Comparison of ENCODE assay signal across 25 cellular contexts in the genomic region with DNA sequence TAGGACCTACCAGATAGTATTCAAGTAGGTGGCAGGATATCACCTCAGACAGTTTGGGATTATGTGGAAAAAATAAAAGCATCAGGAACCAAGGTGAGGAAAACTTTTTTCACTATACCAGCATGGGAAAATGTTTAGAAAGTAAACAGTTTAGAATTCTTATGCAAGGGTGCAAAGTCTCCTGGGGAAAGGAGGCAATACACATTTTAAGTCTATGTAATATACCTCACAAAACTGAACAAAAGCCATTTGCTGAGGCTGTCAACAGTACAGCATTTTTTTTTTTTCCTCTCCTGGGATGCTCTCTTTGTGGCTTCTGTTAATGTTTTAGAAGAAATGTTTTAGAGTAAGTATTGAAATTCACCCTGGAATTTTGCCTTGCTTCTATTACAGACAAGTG.
"Had no signal": no experiment of that assay in that cellular context is flagged by ENCODE, and none has a peak within 500 bp of the region (broad histone marks: within the 10 kb centered on the region; RNA-seq: fewer than 3 reads in every experiment).

No MANE protein-coding gene starts in this region.

- H3K4me3 ChIP-seq: colonic mucosa, esophagus muscularis mucosa, gastroesophageal sphincter, heart left ventricle, hepatocyte, left ventricle myocardium inferior, lower lobe of right lung, pancreas, testis, tibial artery had no signal

- H3K36me3 ChIP-seq: colonic mucosa had no signal

- H3K27me3 Mint-ChIP-seq: dendritic cell treated with granulocyte-macrophage colony-stimulating factor and Interleukin-4, amounts not matched to agents 40 ng/mL and 50 ng/mL, for 4 days; naive thymus-derived CD8-positive, alpha-beta T cell; type B pancreatic cell had no signal

- H3K27ac ChIP-seq: colonic mucosa, esophagus muscularis mucosa, foreskin keratinocyte, gastroesophageal sphincter, heart left ventricle, hepatocyte, left ventricle myocardium inferior, lower lobe of right lung, neutrophil, pancreas, testis, tibial artery had no signal

- H3K27me3 ChIP-seq: colonic mucosa, esophagus muscularis mucosa, foreskin keratinocyte, gastroesophageal sphincter, heart left ventricle, hepatocyte, neutrophil, pancreas, testis, tibial artery had no signal

- H3K9me3 Mint-ChIP-seq: dendritic cell treated with granulocyte-macrophage colony-stimulating factor and Interleukin-4, amounts not matched to agents 40 ng/mL and 50 ng/mL, for 4 days; naive thymus-derived CD8-positive, alpha-beta T cell; neural crest cell; stimulated activated effector memory CD8-positive, alpha-beta T cell treated with anti-CD3 and anti-CD28 coated beads, Interleukin-12 subunit alpha, Interleukin-12 subunit beta, amount 100 ng/mL, for 72 hours; type B pancreatic cell had no signal

- H3K4me1 Mint-ChIP-seq: neural crest cell had no signal

- H3K4me1 ChIP-seq: colonic mucosa, esophagus muscularis mucosa, foreskin keratinocyte, heart left ventricle, left ventricle myocardium inferior, lower lobe of right lung, testis, tibial artery had no signal

- H3K9me3 ChIP-seq: colonic mucosa, esophagus muscularis mucosa, gastroesophageal sphincter, heart left ventricle, left ventricle myocardium inferior, lower lobe of right lung, neutrophil, pancreas, testis, tibial artery had no signal

- FAIRE-seq: endothelial cell of umbilical vein, pancreas had no signal

- DNase-seq: colonic mucosa; effector CD8-positive, alpha-beta T cell; foreskin keratinocyte; heart left ventricle; kidney; left ventricle myocardium inferior; lower lobe of right lung; naive thymus-derived CD8-positive, alpha-beta T cell; pancreas; retina; stimulated activated CD4-positive, alpha-beta T cell treated with anti-CD3 and anti-CD28 coated beads, Interleukin-2, amount 100 ng/mL, for 24 hours; stimulated activated CD4-positive, alpha-beta T cell treated with anti-CD3 and anti-CD28 coated beads, Interleukin-4, amount 100 ng/mL, for 24 hours; stimulated activated naive CD8-positive, alpha-beta T cell treated with anti-CD3 and anti-CD28 coated beads, Interleukin-15, Interleukin-2, amounts not matched to agents 100 U/mL and 50 U/mL, for 24 hours; substantia nigra; testis; tibial artery had no signal

- H3K4me3 Mint-ChIP-seq: dendritic cell treated with granulocyte-macrophage colony-stimulating factor and Interleukin-4, amounts not matched to agents 40 ng/mL and 50 ng/mL, for 4 days; naive thymus-derived CD8-positive, alpha-beta T cell; neural crest cell; stimulated activated effector memory CD8-positive, alpha-beta T cell treated with anti-CD3 and anti-CD28 coated beads, Interleukin-12 subunit alpha, Interleukin-12 subunit beta, amount 100 ng/mL, for 72 hours; type B pancreatic cell had no signal

- H3K27ac Mint-ChIP-seq: dendritic cell treated with granulocyte-macrophage colony-stimulating factor and Interleukin-4, amounts not matched to agents 40 ng/mL and 50 ng/mL, for 4 days; stimulated activated effector memory CD8-positive, alpha-beta T cell treated with anti-CD3 and anti-CD28 coated beads, Interleukin-12 subunit alpha, Interleukin-12 subunit beta, amount 100 ng/mL, for 72 hours; type B pancreatic cell had no signal
